In genomic region chr10:22550732-22551131, GRCh38 we compare ENCODE assay signal across 8 cellular contexts.
A peak's percentile ranks its signal among the peaks of the same experiment; 100 is the strongest.
DNase-seq lines count a peak whose midpoint lies in the region; ATAC-seq and TF ChIP-seq lines count a peak whose summit lies in the region.

No MANE protein-coding gene starts in this region.

- H3K4me3 Mint-ChIP-seq in Caco-2 (ENCODE audit: unreplicated experiment), result no peak overlapping the region
- no peak overlapping the region for H3K4me3 Mint-ChIP-seq in activated CD8-positive, alpha-beta memory T cell treated with anti-CD3 and anti-CD28 coated beads, Interleukin-2, amount 10 ng/mL, durations not matched to agents 7 days and 5 days

- H2AFZ ChIP-seq in parathyroid adenoma, result no peak overlapping the region

- H3K4me3 ChIP-seq in Caco-2 (ENCODE audit: low read depth, low read length) (no peak overlapping the region), MG63 (no peak overlapping the region), parathyroid adenoma (ENCODE audit: low read depth, low read length) (no peak overlapping the region), gastroesophageal sphincter (no peak overlapping the region)

- H3K27me3 Mint-ChIP-seq in Caco-2 (ENCODE audit: insufficient read depth, unreplicated experiment), result no peaks in the 10 kb centered on the region
- no peaks in the 10 kb centered on the region for H3K27me3 Mint-ChIP-seq in activated CD8-positive, alpha-beta memory T cell treated with anti-CD3 and anti-CD28 coated beads, Interleukin-2, amount 10 ng/mL, durations not matched to agents 7 days and 5 days

- no peaks in the 10 kb centered on the region for H3K9me3 Mint-ChIP-seq in Caco-2 (ENCODE audit: unreplicated experiment)
- no peaks in the 10 kb centered on the region for H3K9me3 Mint-ChIP-seq in activated CD8-positive, alpha-beta memory T cell treated with anti-CD3 and anti-CD28 coated beads, Interleukin-2, amount 10 ng/mL, durations not matched to agents 7 days and 5 days (ENCODE audit: low read depth)

- 63 to 100% methylated on average over 1 to 4 of the region's 6 CpGs for WGBS in gastroesophageal sphincter (ENCODE audit: low coverage in 1 of 2), 2 donors

- H3K4me2 ChIP-seq in parathyroid adenoma (ENCODE audit: low read length), result no peak overlapping the region

- H3K9me3 ChIP-seq in Caco-2, result no peaks in the 10 kb centered on the region
- H3K9me3 ChIP-seq in MG63, result no peaks in the 10 kb centered on the region
- H3K9me3 ChIP-seq in parathyroid adenoma (ENCODE audit: control insufficient read depth, low read length), result no peaks in the 10 kb centered on the region
- H3K9me3 ChIP-seq in gastroesophageal sphincter, result no peaks in the 10 kb centered on the region

- H3K4me1 Mint-ChIP-seq in Caco-2 (ENCODE audit: low read depth, unreplicated experiment), result no peaks in the 10 kb centered on the region
- peaks cover 12% of the 10 kb centered on the region for H3K4me1 Mint-ChIP-seq in activated CD8-positive, alpha-beta memory T cell treated with anti-CD3 and anti-CD28 coated beads, Interleukin-2, amount 10 ng/mL, durations not matched to agents 7 days and 5 days

- TF ChIP-seq CTCF in Caco-2 (IDR thresholded peaks at IDR 0.05; ENCODE audit: insufficient read depth in 1 of 2, low read depth in 1 of 2, low read length in 1 of 2, severe bottlenecking in 1 of 2, unreplicated experiment in 1 of 2) (peak; percentile 48 to 86), parathyroid adenoma (IDR thresholded peaks at IDR 0.05) (peak; percentile 16), gastroesophageal sphincter (IDR thresholded peaks at IDR 0.05) (peak in 2 of 4 experiments; percentile 17 to 56)

- DNase-seq in Caco-2, result peak; percentile 56 to 72
- DNase-seq in MG63, result peak; percentile 38
- peak; percentile 70 for DNase-seq in activated CD8-positive, alpha-beta memory T cell treated with anti-CD3 and anti-CD28 coated beads, Interleukin-2, amount 10 ng/mL, durations not matched to agents 7 days and 5 days
- DNase-seq in erythroblast (lab: John Stamatoyannopoulos, UW), result peak; percentile 76 to 82
- no peak for DNase-seq in hippocampal formation (lab: John Stamatoyannopoulos, UW)
- DNase-seq in NCI-H510A (lab: John Stamatoyannopoulos, UW), result no peak

- H3K36me3 ChIP-seq in Caco-2 (ENCODE audit: control insufficient read depth, insufficient read depth, low read length) (peaks cover 1% of the 10 kb centered on the region), MG63 (peaks cover 7% of the 10 kb centered on the region), parathyroid adenoma (ENCODE audit: control insufficient read depth, insufficient read depth, low read length) (no peaks in the 10 kb centered on the region), gastroesophageal sphincter (peaks cover 0 to 47% of the 10 kb centered on the region in 2 donors)

- intact Hi-C loops in Caco-2 (cut with micrococcal nuclease; ENCODE audit: unreplicated experiment), result loop anchor here (1.0 to 5.0 kb wide), 2 partner anchors 103 to 437 kb away; no protein-coding TSS in a partner anchor

- TF ChIP-seq EP300 in gastroesophageal sphincter (IDR thresholded peaks at IDR 0.05), result no peak

- H3K79me2 ChIP-seq in parathyroid adenoma, result no peaks in the 10 kb centered on the region

- CTCF ChIA-PET in Caco-2 (lab: Charles Lee), result interaction anchor here (0.6 kb wide), 1 partner anchor 181 kb away, joined by 5 read pairs; no protein-coding TSS in a partner anchor
- CTCF ChIA-PET in activated CD8-positive, alpha-beta memory T cell treated with anti-CD3 and anti-CD28 coated beads, Interleukin-2, amount 10 ng/mL, durations not matched to agents 7 days and 5 days (lab: Charles Lee), result interaction anchor here (0.8 to 1.3 kb wide), 5 partner anchors 20 to 304 kb away, joined by 3 to 5 read pairs (median 3); no protein-coding TSS in a partner anchor

- H3K36me3 Mint-ChIP-seq in Caco-2 (ENCODE audit: insufficient read depth, unreplicated experiment), result peaks cover 11% of the 10 kb centered on the region
- peaks cover 43% of the 10 kb centered on the region for H3K36me3 Mint-ChIP-seq in activated CD8-positive, alpha-beta memory T cell treated with anti-CD3 and anti-CD28 coated beads, Interleukin-2, amount 10 ng/mL, durations not matched to agents 7 days and 5 days

- no TSS peak for BruUV-seq in Caco-2 (replicated peaks; lab: Mats Ljungman, UMichigan)

- no peak overlapping the region for H3K27ac ChIP-seq in parathyroid adenoma
- no peak overlapping the region for H3K27ac ChIP-seq in gastroesophageal sphincter

- H3K4me1 ChIP-seq in Caco-2 (no peaks in the 10 kb centered on the region), parathyroid adenoma (no peaks in the 10 kb centered on the region), gastroesophageal sphincter (peaks cover 0 to 29% (median 4%) of the 10 kb centered on the region in 3 donors)

- no peak for ATAC-seq in activated CD8-positive, alpha-beta memory T cell treated with anti-CD3 and anti-CD28 coated beads, Interleukin-2, amount 10 ng/mL, durations not matched to agents 7 days and 5 days
- no peak for ATAC-seq in gastroesophageal sphincter

- no peak overlapping the region for H3K27ac Mint-ChIP-seq in Caco-2 (ENCODE audit: unreplicated experiment)
- H3K27ac Mint-ChIP-seq in activated CD8-positive, alpha-beta memory T cell treated with anti-CD3 and anti-CD28 coated beads, Interleukin-2, amount 10 ng/mL, durations not matched to agents 7 days and 5 days, result no peak overlapping the region

- POLR2A ChIA-PET in Caco-2 (lab: Charles Lee), result interaction anchor here (0.6 kb wide), 1 partner anchor 396 kb away, joined by 3 read pairs; no protein-coding TSS in a partner anchor

- TF ChIP-seq POLR2A in erythroblast (IDR thresholded peaks at IDR 0.05; ENCODE audit: low read length), result no peak
- no peak for TF ChIP-seq POLR2A in gastroesophageal sphincter (IDR thresholded peaks at IDR 0.05)

- no peak overlapping the region for H3K9ac ChIP-seq in parathyroid adenoma

- H3K27me3 ChIP-seq in Caco-2 (replicated peaks; ENCODE audit: control insufficient read depth, insufficient read depth, low read length) (no peaks in the 10 kb centered on the region), MG63 (no peaks in the 10 kb centered on the region), parathyroid adenoma (ENCODE audit: control insufficient read depth, insufficient read depth, low read length) (no peaks in the 10 kb centered on the region), gastroesophageal sphincter (no peaks in the 10 kb centered on the region)

Comparison
In these comparisons a context has a peak if more than half of its experiments do, and no peak if none do; other contexts are left out.
1. DNase-seq: peak in Caco-2 (2 of 2), MG63 (single experiment), activated CD8-positive, alpha-beta memory T cell treated with anti-CD3 and anti-CD28 coated beads, Interleukin-2, amount 10 ng/mL, durations not matched to agents 7 days and 5 days (single experiment) and erythroblast (2 of 2); none in hippocampal formation (0 of 2) and NCI-H510A (single experiment).